ENCODE assay signal across 9 cellular contexts in genomic region chr2:110679337-110679707, GRCh38. TPM values are rescaled to one million over a fixed set of nuclear protein-coding genes. Genes with fewer than 3 reads are reported as not detected.
DNase-seq lines count a peak whose midpoint lies in the region; ATAC-seq and TF ChIP-seq lines count a peak whose summit lies in the region.
"Had no signal": no experiment of that assay in that cellular context is flagged by ENCODE, and none has a peak within 500 bp of the region (broad histone marks: within the 10 kb centered on the region; RNA-seq: fewer than 3 reads in every experiment).

No MANE protein-coding gene starts in this region.

- H3K9me2 ChIP-seq in OCI-LY7 (ENCODE audit: insufficient read depth, low read length): no peaks in the 10 kb centered on the region

- H3K4me1 ChIP-seq in OCI-LY7 (ENCODE audit: insufficient read depth, low read length, poor library complexity, severe bottlenecking): peaks cover 34% of the 10 kb centered on the region
- H3K4me1 ChIP-seq in endodermal cell (ENCODE audit: control insufficient read depth, insufficient read depth, low read length): peaks cover 4% of the 10 kb centered on the region

- DNase-seq in activated CD4-positive, alpha-beta memory T cell treated with anti-CD3 and anti-CD28 coated beads for 36 hours: no peak
- no peak for DNase-seq in activated CD4-positive, alpha-beta memory T cell treated with anti-CD3 and anti-CD28 coated beads, Interleukin-2, amount 10 ng/mL, durations not matched to agents 7 days and 5 days
- DNase-seq in OCI-LY7 (ENCODE audit: low spot score) (peak; percentile 27), endodermal cell (no peak), retina (no peak), NCI-H2081 treated with DMSO at 0.1 percent for 48 hours (lab: John Stamatoyannopoulos, UW) (no peak), caudate nucleus (lab: John Stamatoyannopoulos, UW) (no peak)
- no peak for DNase-seq in stimulated activated effector memory CD8-positive, alpha-beta T cell treated with anti-CD3 and anti-CD28 coated beads, Interleukin-12 subunit alpha, Interleukin-12 subunit beta, amount 100 ng/mL, for 72 hours (ENCODE audit: low spot score in 2 of 2)

- H3K27me3 ChIP-seq in endodermal cell (ENCODE audit: control insufficient read depth, insufficient read depth, low read length, poor library complexity, severe bottlenecking): no peaks in the 10 kb centered on the region

- H3K27me3 Mint-ChIP-seq in activated CD4-positive, alpha-beta memory T cell treated with anti-CD3 and anti-CD28 coated beads for 36 hours: no peaks in the 10 kb centered on the region
- peaks cover 9% of the 10 kb centered on the region for H3K27me3 Mint-ChIP-seq in activated CD4-positive, alpha-beta memory T cell treated with anti-CD3 and anti-CD28 coated beads, Interleukin-2, amount 10 ng/mL, durations not matched to agents 7 days and 5 days
- peaks cover 5% of the 10 kb centered on the region for H3K27me3 Mint-ChIP-seq in endodermal cell (ENCODE audit: insufficient read depth)

- H3K9ac ChIP-seq in endodermal cell (ENCODE audit: extremely low read depth, low read length, poor library complexity, severe bottlenecking): no peak overlapping the region

- intact Hi-C loops in activated CD4-positive, alpha-beta memory T cell treated with anti-CD3 and anti-CD28 coated beads for 36 hours (cut with micrococcal nuclease): loop anchor here (5.0 to 10.0 kb wide), 2 partner anchors 185 to 443 kb away; partner anchors contain the start of gene BCL2L11
- intact Hi-C loops in OCI-LY7 (cut with micrococcal nuclease; ENCODE audit: unreplicated experiment): loop anchor here (2.0 to 10.0 kb wide), 2 partner anchors 357 to 445 kb away; partner anchors contain the start of gene BCL2L11

- BruUV-seq in OCI-LY7 (replicated peaks; lab: Mats Ljungman, UMichigan): no TSS peak

- no peaks in the 10 kb centered on the region for H3K9me3 ChIP-seq in OCI-LY7 (ENCODE audit: low read length)
- H3K9me3 ChIP-seq in endodermal cell (ENCODE audit: control insufficient read depth, low read length): peaks cover 18% of the 10 kb centered on the region

- 64% methylated on average over 9 of the region's 9 CpGs; no CpG with 5 or more reads in 1 of the 2 experiments for WGBS in endodermal cell (ENCODE audit: insufficient coverage in 1 of 2, insufficient read length in 1 of 2), 2 experiments

- H3K27ac ChIP-seq in OCI-LY7 (ENCODE audit: low read depth, low read length, poor library complexity, severe bottlenecking) (peak overlapping the region; percentile 91), endodermal cell (ENCODE audit: low read depth, low read length) (no peak overlapping the region), caudate nucleus (ENCODE audit: low read depth, low read length) (no peak overlapping the region)

- peaks cover 5% of the 10 kb centered on the region for H3K36me3 Mint-ChIP-seq in activated CD4-positive, alpha-beta memory T cell treated with anti-CD3 and anti-CD28 coated beads for 36 hours
- H3K36me3 Mint-ChIP-seq in activated CD4-positive, alpha-beta memory T cell treated with anti-CD3 and anti-CD28 coated beads, Interleukin-2, amount 10 ng/mL, durations not matched to agents 7 days and 5 days (ENCODE audit: low read depth): peaks cover 25% of the 10 kb centered on the region
- H3K36me3 Mint-ChIP-seq in endodermal cell (ENCODE audit: low read depth): peaks cover 2% of the 10 kb centered on the region
- H3K36me3 Mint-ChIP-seq in stimulated activated effector memory CD8-positive, alpha-beta T cell treated with anti-CD3 and anti-CD28 coated beads, Interleukin-12 subunit alpha, Interleukin-12 subunit beta, amount 100 ng/mL, for 72 hours: peaks cover 29% of the 10 kb centered on the region

- H3K27ac Mint-ChIP-seq in activated CD4-positive, alpha-beta memory T cell treated with anti-CD3 and anti-CD28 coated beads for 36 hours: no peak overlapping the region
- H3K27ac Mint-ChIP-seq in activated CD4-positive, alpha-beta memory T cell treated with anti-CD3 and anti-CD28 coated beads, Interleukin-2, amount 10 ng/mL, durations not matched to agents 7 days and 5 days: no peak overlapping the region
- no peak overlapping the region for H3K27ac Mint-ChIP-seq in endodermal cell
- H3K27ac Mint-ChIP-seq in stimulated activated effector memory CD8-positive, alpha-beta T cell treated with anti-CD3 and anti-CD28 coated beads, Interleukin-12 subunit alpha, Interleukin-12 subunit beta, amount 100 ng/mL, for 72 hours: no peak overlapping the region

- TF ChIP-seq CTCF in OCI-LY7 (conservative IDR thresholded peaks at IDR 0.05; ENCODE audit: low read length) (peak; percentile 78), endodermal cell (conservative IDR thresholded peaks at IDR 0.05) (peak; percentile 29)

- ATAC-seq in stimulated activated effector memory CD8-positive, alpha-beta T cell treated with anti-CD3 and anti-CD28 coated beads, Interleukin-12 subunit alpha, Interleukin-12 subunit beta, amount 100 ng/mL, for 72 hours: no peak

- peaks cover 18% of the 10 kb centered on the region; the same call in 1 of the 2 replicates for H4K20me1 ChIP-seq in OCI-LY7 (ENCODE audit: insufficient read depth, low read length)

- no peaks in the 10 kb centered on the region for H3K9me3 Mint-ChIP-seq in activated CD4-positive, alpha-beta memory T cell treated with anti-CD3 and anti-CD28 coated beads for 36 hours
- no peaks in the 10 kb centered on the region for H3K9me3 Mint-ChIP-seq in activated CD4-positive, alpha-beta memory T cell treated with anti-CD3 and anti-CD28 coated beads, Interleukin-2, amount 10 ng/mL, durations not matched to agents 7 days and 5 days
- peaks cover 12% of the 10 kb centered on the region for H3K9me3 Mint-ChIP-seq in endodermal cell
- H3K9me3 Mint-ChIP-seq in stimulated activated effector memory CD8-positive, alpha-beta T cell treated with anti-CD3 and anti-CD28 coated beads, Interleukin-12 subunit alpha, Interleukin-12 subunit beta, amount 100 ng/mL, for 72 hours: no peaks in the 10 kb centered on the region

- H3K79me2 ChIP-seq in OCI-LY7 (ENCODE audit: insufficient read depth, low read depth, low read length): peaks cover 36% of the 10 kb centered on the region

- no peak overlapping the region for H2AFZ ChIP-seq in OCI-LY7 (ENCODE audit: low read length)

- H3K4me1 Mint-ChIP-seq in activated CD4-positive, alpha-beta memory T cell treated with anti-CD3 and anti-CD28 coated beads for 36 hours (ENCODE audit: low read depth): peaks cover 21% of the 10 kb centered on the region
- peaks cover 35% of the 10 kb centered on the region for H3K4me1 Mint-ChIP-seq in activated CD4-positive, alpha-beta memory T cell treated with anti-CD3 and anti-CD28 coated beads, Interleukin-2, amount 10 ng/mL, durations not matched to agents 7 days and 5 days
- H3K4me1 Mint-ChIP-seq in endodermal cell: peaks cover 41% of the 10 kb centered on the region
- peaks cover 36% of the 10 kb centered on the region for H3K4me1 Mint-ChIP-seq in stimulated activated effector memory CD8-positive, alpha-beta T cell treated with anti-CD3 and anti-CD28 coated beads, Interleukin-12 subunit alpha, Interleukin-12 subunit beta, amount 100 ng/mL, for 72 hours

- CTCF ChIA-PET in activated CD4-positive, alpha-beta memory T cell treated with anti-CD3 and anti-CD28 coated beads for 36 hours (lab: Charles Lee): interaction anchor here (0.6 to 1.2 kb wide), 3 partner anchors 10 to 1825 kb away, joined by 3 to 4 read pairs (median 3); no protein-coding TSS in a partner anchor
- CTCF ChIA-PET in activated CD4-positive, alpha-beta memory T cell treated with anti-CD3 and anti-CD28 coated beads, Interleukin-2, amount 10 ng/mL, durations not matched to agents 7 days and 5 days (lab: Charles Lee): interaction anchor here (0.8 to 4.3 kb wide), 5 partner anchors 12 to 76 kb away, joined by 3 to 36 read pairs (median 4); no protein-coding TSS in a partner anchor
- CTCF ChIA-PET in OCI-LY7 (lab: Charles Lee; ENCODE audit: unreplicated experiment): no interaction called here

- peak overlapping the region; percentile 94 for H3K4me3 Mint-ChIP-seq in activated CD4-positive, alpha-beta memory T cell treated with anti-CD3 and anti-CD28 coated beads for 36 hours
- H3K4me3 Mint-ChIP-seq in activated CD4-positive, alpha-beta memory T cell treated with anti-CD3 and anti-CD28 coated beads, Interleukin-2, amount 10 ng/mL, durations not matched to agents 7 days and 5 days: no peak overlapping the region
- peak overlapping the region; percentile 81 for H3K4me3 Mint-ChIP-seq in endodermal cell
- peak overlapping the region; percentile 85 for H3K4me3 Mint-ChIP-seq in stimulated activated effector memory CD8-positive, alpha-beta T cell treated with anti-CD3 and anti-CD28 coated beads, Interleukin-12 subunit alpha, Interleukin-12 subunit beta, amount 100 ng/mL, for 72 hours

- H3K36me3 ChIP-seq in OCI-LY7 (ENCODE audit: insufficient read depth, low read length): peaks cover 24% of the 10 kb centered on the region
- H3K36me3 ChIP-seq in endodermal cell (ENCODE audit: control insufficient read depth, insufficient read depth, low read length): peaks cover 7% of the 10 kb centered on the region

- H3K4me3 ChIP-seq in OCI-LY7 (ENCODE audit: low read depth, low read length, poor library complexity, severe bottlenecking) (peak overlapping the region; percentile 92), endodermal cell (ENCODE audit: low read length) (peak overlapping the region; percentile 87)

- POLR2A ChIA-PET in activated CD4-positive, alpha-beta memory T cell treated with anti-CD3 and anti-CD28 coated beads for 36 hours (lab: Charles Lee): interaction anchor here (1.9 kb wide), 1 partner anchor 69 kb away, joined by 12 read pairs; no protein-coding TSS in a partner anchor
- POLR2A ChIA-PET in activated CD4-positive, alpha-beta memory T cell treated with anti-CD3 and anti-CD28 coated beads, Interleukin-2, amount 10 ng/mL, durations not matched to agents 7 days and 5 days (lab: Charles Lee): interaction anchor here (0.6 to 3.2 kb wide), 8 partner anchors 8 to 78 kb away, joined by 3 to 49 read pairs (median 10); partner anchors contain the start of gene ACOXL
- POLR2A ChIA-PET in OCI-LY7 (lab: Charles Lee): interaction anchor here (0.7 to 2.1 kb wide), 6 partner anchors 8 to 441 kb away, joined by 3 to 7 read pairs (median 4); partner anchors contain the start of gene BCL2L11

- peak overlapping the region; percentile 99 for H3K4me2 ChIP-seq in OCI-LY7 (ENCODE audit: low read length)

RNA-seq across cellular contexts. Expression of gene BUB1, which starts 1.5 kb away (rescaled TPM):
- 100 to 1,000 TPM in 1 of 2 experiments, 10 to 100 TPM in 1; 90.8 to 102 TPM for total RNA-seq in activated CD4-positive, alpha-beta memory T cell treated with anti-CD3 and anti-CD28 coated beads for 36 hours
- total RNA-seq in activated CD4-positive, alpha-beta memory T cell treated with anti-CD3 and anti-CD28 coated beads, Interleukin-2, amount 10 ng/mL, durations not matched to agents 7 days and 5 days: 100 to 1,000 TPM; 114 to 120 TPM
- total RNA-seq in OCI-LY7 (2014; rRNA removed; shearing (Covaris generic)): 107 and 125 TPM in 2 replicates
- total RNA-seq in OCI-LY7 (2022): 180 and 195 TPM in 2 replicates
- 100 to 1,000 TPM in 1 of 2 donors, 10 to 100 TPM in 1; 68.3 to 118 TPM for total RNA-seq in endodermal cell
- 92.4 TPM for polyA plus RNA-seq in endodermal cell (2013, experiment 1 of 2)
- 92.7 TPM for polyA plus RNA-seq in endodermal cell (2013, experiment 2 of 2)

RNA-seq across cellular contexts. Expression of gene ACOXL, which starts 53.1 kb away (rescaled TPM):
- total RNA-seq in activated CD4-positive, alpha-beta memory T cell treated with anti-CD3 and anti-CD28 coated beads for 36 hours: under 1 TPM; 0.26 to 0.41 TPM
- under 1 TPM; 0.18 to 0.30 TPM for total RNA-seq in activated CD4-positive, alpha-beta memory T cell treated with anti-CD3 and anti-CD28 coated beads, Interleukin-2, amount 10 ng/mL, durations not matched to agents 7 days and 5 days
- total RNA-seq in OCI-LY7 (2014; rRNA removed; shearing (Covaris generic)): 1.4 and 2.7 TPM in 2 replicates
- total RNA-seq in OCI-LY7 (2022) (0.81 TPM in 1 of 2 replicates, not detected in the other), endodermal cell (10 to 100 TPM; 11.7 to 12.3 TPM)
- 0.96 TPM for polyA plus RNA-seq in endodermal cell (2013, experiment 1 of 2)
- 0.66 TPM for polyA plus RNA-seq in endodermal cell (2013, experiment 2 of 2)
- total RNA-seq: SK-MEL-5 had no signal
